ENCODE assay signal across 1 cellular context in genomic region chr2:59006204-59006603, GRCh38.
TF ChIP-seq lines count a peak whose summit lies in the region.

No MANE protein-coding gene starts in this region.

TF ChIP-seq in H1, 55 proteins besides CTCF, POLR2A, EP300 and RAD21 (continued from another document):
- TF ChIP-seq RXRA (IDR thresholded peaks at IDR 0.05; ENCODE audit: insufficient read depth, low read depth, low read length) = no peak
- no peak for TF ChIP-seq TAF7 (optimal IDR thresholded peaks at IDR 0.05; ENCODE audit: borderline replicate concordance, low read depth, low read length)
- TF ChIP-seq SUZ12 (IDR thresholded peaks at IDR 0.05; ENCODE audit: low read length) = no peak
- no peak for TF ChIP-seq MAFK (IDR thresholded peaks at IDR 0.05; ENCODE audit: low read depth, low read length)
- TF ChIP-seq POU5F1 (IDR thresholded peaks at IDR 0.05; ENCODE audit: low read depth, low read length) = no peak
- no peak for TF ChIP-seq JUN (IDR thresholded peaks at IDR 0.05; ENCODE audit: low read depth, low read length)
